ENCODE assay signal across 8 cellular contexts in the genomic region with DNA sequence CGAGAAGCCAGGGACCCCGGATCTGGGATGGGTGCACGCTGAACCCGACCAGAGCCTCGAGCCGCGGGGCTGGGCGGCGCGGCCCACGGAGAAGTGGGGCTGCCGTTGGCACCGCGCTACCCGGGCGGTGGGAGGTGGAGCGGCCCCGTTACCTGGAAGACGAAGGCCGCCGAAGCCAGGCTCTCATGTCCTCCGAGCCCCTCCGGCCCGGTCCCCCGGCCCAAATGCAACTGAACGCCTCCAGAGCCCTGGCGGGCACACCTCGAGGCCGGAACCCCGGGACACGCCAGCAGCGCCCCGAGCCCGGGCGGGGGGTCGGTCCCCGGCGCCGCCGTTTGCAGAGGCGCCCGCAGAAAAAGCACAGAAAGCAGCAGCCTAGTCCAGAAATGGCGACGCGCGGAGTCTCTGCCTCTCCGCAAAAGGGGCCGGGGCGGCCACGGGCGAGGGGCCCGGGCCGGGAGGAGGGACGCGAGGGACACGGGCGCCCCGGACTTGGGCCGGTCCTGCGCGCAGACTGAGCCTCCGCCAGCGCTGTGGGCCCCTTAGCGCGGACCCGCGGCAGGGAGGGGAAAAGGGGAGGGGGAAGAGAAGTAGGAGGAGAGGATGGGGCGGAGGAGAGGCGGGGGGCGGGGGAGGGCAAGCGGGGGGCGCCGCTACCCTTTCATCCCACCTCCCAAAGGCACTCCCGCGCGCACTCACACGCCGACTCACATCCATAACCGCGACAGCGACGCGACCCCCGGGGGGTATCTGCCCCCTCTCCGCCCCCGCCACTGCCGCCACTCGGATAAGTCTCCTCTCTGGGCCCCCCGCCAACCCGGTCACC. TPM values are rescaled to one million over a fixed set of nuclear protein-coding genes. Genes with fewer than 3 reads are reported as not detected.
DNase-seq lines count a peak whose midpoint lies in the region; ATAC-seq and TF ChIP-seq lines count a peak whose summit lies in the region.

No MANE protein-coding gene starts in this region.

- H3K4me1 Mint-ChIP-seq in stimulated activated effector memory CD8-positive, alpha-beta T cell treated with anti-CD3 and anti-CD28 coated beads, Interleukin-12 subunit alpha, Interleukin-12 subunit beta, amount 100 ng/mL, for 72 hours: peaks cover 24% of the 10 kb centered on the region

- no peak for TF ChIP-seq POLR2A in adrenal gland (IDR thresholded peaks at IDR 0.05)

- DNase-seq in DND-41: peak; percentile 61
- DNase-seq in NCI-H748 treated with DMSO at 0.1 percent for 48 hours (lab: John Stamatoyannopoulos, UW): peak; percentile 20
- peak in 4 of 7 donors; percentile 36 to 63 (median 57) for DNase-seq in adrenal gland
- peak; percentile 69 for DNase-seq in iPS-NIHi11 (ENCODE audit: low spot score)
- DNase-seq in stimulated activated effector memory CD8-positive, alpha-beta T cell treated with anti-CD3 and anti-CD28 coated beads, Interleukin-12 subunit alpha, Interleukin-12 subunit beta, amount 100 ng/mL, for 72 hours (ENCODE audit: low spot score in 2 of 2): peak in 1 of 2 donors; percentile 57
- no peak for DNase-seq in activated gamma-delta T cell (lab: John Stamatoyannopoulos, UW)
- DNase-seq in ureter (ENCODE audit: low spot score): no peak

- ATAC-seq in DND-41 (ENCODE audit: insufficient read depth, low read depth) (peak; percentile 25; the same call in 2 of the 3 replicates), esophagus mucosa (no peak)
- ATAC-seq in stimulated activated effector memory CD8-positive, alpha-beta T cell treated with anti-CD3 and anti-CD28 coated beads, Interleukin-12 subunit alpha, Interleukin-12 subunit beta, amount 100 ng/mL, for 72 hours: no peak

- H4K20me1 ChIP-seq in DND-41 (ENCODE audit: insufficient read depth, low read length): peaks cover 33% of the 10 kb centered on the region

- peak overlapping the region; percentile 73 for H3K4me3 Mint-ChIP-seq in stimulated activated effector memory CD8-positive, alpha-beta T cell treated with anti-CD3 and anti-CD28 coated beads, Interleukin-12 subunit alpha, Interleukin-12 subunit beta, amount 100 ng/mL, for 72 hours

- H3K36me3 ChIP-seq in DND-41 (ENCODE audit: insufficient read depth, low read length) (peaks cover 8% of the 10 kb centered on the region; the same call in 1 of the 2 replicates), adrenal gland (replicated peaks in 1 of 2) (no peaks in the 10 kb centered on the region)

- no peaks in the 10 kb centered on the region for H3K9me3 Mint-ChIP-seq in stimulated activated effector memory CD8-positive, alpha-beta T cell treated with anti-CD3 and anti-CD28 coated beads, Interleukin-12 subunit alpha, Interleukin-12 subunit beta, amount 100 ng/mL, for 72 hours

- H3K4me1 ChIP-seq in DND-41 (ENCODE audit: insufficient read depth, low read length): peaks cover 38% of the 10 kb centered on the region
- peaks cover 34 to 39% of the 10 kb centered on the region in 2 donors for H3K4me1 ChIP-seq in adrenal gland (replicated peaks in 1 of 2)

- H3K27ac ChIP-seq in DND-41 (ENCODE audit: low read length) (no peak overlapping the region; the same call in 1 of the 2 replicates), adrenal gland (peak overlapping the region in 4 of 5 donors; percentile 82 to 98 (median 89))

- H3K4me2 ChIP-seq in DND-41 (ENCODE audit: insufficient read depth, low read length): peak overlapping the region; percentile 95

- no peaks in the 10 kb centered on the region for H3K9me3 ChIP-seq in DND-41 (ENCODE audit: insufficient read depth, low read length, severe bottlenecking)
- no peaks in the 10 kb centered on the region for H3K9me3 ChIP-seq in adrenal gland (replicated peaks in 1 of 3)

- TF ChIP-seq CTCF in DND-41 (IDR thresholded peaks at IDR 0.05; ENCODE audit: borderline replicate concordance, extremely low read depth, low read length, poor library complexity, severe bottlenecking) (no peak), adrenal gland (IDR thresholded peaks at IDR 0.05) (no peak)

- peak overlapping the region; percentile 72 for H3K9ac ChIP-seq in DND-41 (ENCODE audit: low read depth, low read length)

- 0 to 2% (median 1%) methylated on average over 10 to 89 of the region's 90 CpGs for WGBS in adrenal gland, 4 donors

- intact Hi-C loops in adrenal gland (cut with DNase I): loop anchor here (10.0 kb wide), 3 partner anchors 175 to 325 kb away; no protein-coding TSS in a partner anchor

- peak overlapping the region; percentile 90 for H2AFZ ChIP-seq in DND-41 (ENCODE audit: low read depth, low read length)

- H3K36me3 Mint-ChIP-seq in stimulated activated effector memory CD8-positive, alpha-beta T cell treated with anti-CD3 and anti-CD28 coated beads, Interleukin-12 subunit alpha, Interleukin-12 subunit beta, amount 100 ng/mL, for 72 hours: no peaks in the 10 kb centered on the region

- H3K27me3 ChIP-seq in DND-41 (ENCODE audit: insufficient read depth, low read length, poor library complexity) (peaks cover 10% of the 10 kb centered on the region), adrenal gland (no peaks in the 10 kb centered on the region)

- H3K4me3 ChIP-seq in DND-41 (ENCODE audit: low read depth in 1 of 2, low read length in 2 of 2): peak overlapping the region; percentile 75 to 81; a peak in 3 of 4 replicates
- peak overlapping the region in 3 of 4 donors; percentile 15 to 89 (median 21) for H3K4me3 ChIP-seq in adrenal gland

- H3K79me2 ChIP-seq in DND-41 (ENCODE audit: insufficient read depth, low read length): 0 out of 2 replicates have a peak, but pooled peaks cover 2% of the 10 kb centered on the region

- no peak overlapping the region for H3K27ac Mint-ChIP-seq in stimulated activated effector memory CD8-positive, alpha-beta T cell treated with anti-CD3 and anti-CD28 coated beads, Interleukin-12 subunit alpha, Interleukin-12 subunit beta, amount 100 ng/mL, for 72 hours

RNA-seq across cellular contexts. Expression of a gene that starts 1.4 kb away (rescaled TPM):
- 10 to 100 TPM; 15.8 to 47.3 (median 30.7) TPM for total RNA-seq in adrenal gland
- polyA plus RNA-seq in adrenal gland: 10 to 100 TPM in 1 of 3 donors, 1 to 10 TPM in 2; 4.4 to 12.7 (median 8.3) TPM
- total RNA-seq in esophagus mucosa: 3.1 TPM
- 11.8 TPM for total RNA-seq in ureter

Comparison
In these comparisons a context has a peak if more than half of its experiments do, and no peak if none do; other contexts are left out.
1. DNase-seq: peak in DND-41 (single experiment), NCI-H748 treated with DMSO at 0.1 percent for 48 hours (single experiment), adrenal gland (4 of 7) and iPS-NIHi11 (single experiment); none in activated gamma-delta T cell (single experiment) and ureter (single experiment).